13 cellular contexts compared by ENCODE assay signal in genomic region chr2:127365211-127365643, GRCh38. TPM values are rescaled to one million over a fixed set of nuclear protein-coding genes. Genes with fewer than 3 reads are reported as not detected.
DNase-seq lines count a peak whose midpoint lies in the region; ATAC-seq and TF ChIP-seq lines count a peak whose summit lies in the region.
"Had no signal": no experiment of that assay in that cellular context is flagged by ENCODE, and none has a peak within 500 bp of the region (broad histone marks: within the 10 kb centered on the region; RNA-seq: fewer than 3 reads in every experiment).

No MANE protein-coding gene starts in this region.

- peak; percentile 42; the same call in 1 of the 2 replicates for ATAC-seq in HCT116
- peak; percentile 58 for ATAC-seq in memory B cell (ENCODE audit: low read depth)
- ATAC-seq in HG03571 (IDR thresholded peaks at IDR 0.05; ENCODE audit: unreplicated experiment) = no peak
- ATAC-seq in activated CD4-positive, CD25-positive, alpha-beta regulatory T cell treated with anti-CD3 and anti-CD28 coated beads, Interleukin-2, amount 50 U/mL, for 24 hours = no peak

- H3K4me1 Mint-ChIP-seq in memory B cell = peaks cover 40% of the 10 kb centered on the region

- H3K9me3 Mint-ChIP-seq in memory B cell = no peaks in the 10 kb centered on the region

- no peak overlapping the region for H3K4me3 ChIP-seq in HCT116 (replicated peaks in 1 of 2; ENCODE audit: low read depth in 1 of 2, low read length in 2 of 2)
- H3K4me3 ChIP-seq: Peyer's patch, suprapubic skin had no signal

- H3K27ac ChIP-seq in HCT116 (ENCODE audit: low read depth, low read length) = no peak overlapping the region
- H3K27ac ChIP-seq: Peyer's patch, suprapubic skin had no signal

- peaks cover 8% of the 10 kb centered on the region for H3K36me3 Mint-ChIP-seq in memory B cell

- H3K79me2 ChIP-seq in HCT116 (ENCODE audit: insufficient read depth, low read length) = peaks cover 54% of the 10 kb centered on the region

- no TSS peak for BruUV-seq in HCT116 (replicated peaks; lab: Mats Ljungman, UMichigan)

- TF ChIP-seq CTCF in HCT116 (IDR thresholded peaks at IDR 0.05 in 2 of 3, conservative IDR thresholded peaks at IDR 0.05 in 1 of 3; ENCODE audit: borderline replicate concordance in 1 of 3, insufficient read depth in 1 of 3, low read depth in 2 of 3, low read length in 2 of 3) = no peak

- CTCF ChIA-PET in HCT116 (lab: Charles Lee) = no interaction called here

- no peaks in the 10 kb centered on the region for H3K27me3 ChIP-seq in HCT116 (ENCODE audit: insufficient read depth, low read length)
- H3K27me3 ChIP-seq: Peyer's patch, suprapubic skin had no signal

- no peak overlapping the region for H3K4me2 ChIP-seq in HCT116 (ENCODE audit: low read length)

- H3K9me3 ChIP-seq in HCT116 (ENCODE audit: control insufficient read depth in 1 of 2, insufficient read depth in 1 of 2, low read depth in 1 of 2, low read length in 2 of 2) = no peaks in the 10 kb centered on the region
- H3K9me3 ChIP-seq: Peyer's patch, suprapubic skin had no signal

- peak; percentile 37 for DNase-seq in CD1c-positive myeloid dendritic cell (ENCODE audit: extremely low spot score)
- DNase-seq in HCT116 (ENCODE audit: low read depth, low spot score) = no peak
- peak; percentile 13 for DNase-seq in astrocyte of the hippocampus (ENCODE audit: low read depth, low spot score)
- no peak for DNase-seq in memory B cell (ENCODE audit: low spot score in 2 of 2)
- DNase-seq in stimulated activated CD4-positive, alpha-beta T cell treated with anti-CD3 and anti-CD28 coated beads, Interleukin-12 subunit alpha, Interleukin-12 subunit beta, amount 100 ng/mL, for 4 hours = no peak
- no peak for DNase-seq in UCSD-AML1 (lab: John Stamatoyannopoulos, UW; ENCODE audit: unreplicated experiment)
- DNase-seq: dermis blood vessel endothelial cell, MM.1S, Peyer's patch had no signal

- RAD21 ChIA-PET in HCT116 (lab: Charles Lee; ENCODE audit: low non-redundant PET in 1 of 2, low total read pairs in 2 of 2, uncharacterized antibody in 2 of 2, unreplicated experiment in 2 of 2) = no interaction called here

- no peaks in the 10 kb centered on the region for H3K4me1 ChIP-seq in HCT116 (ENCODE audit: control insufficient read depth in 1 of 2, insufficient read depth in 2 of 2, low read length in 2 of 2)
- H3K4me1 ChIP-seq: Peyer's patch had no signal

- H3K9ac ChIP-seq in HCT116 (ENCODE audit: low read length) = no peak overlapping the region

- POLR2A ChIA-PET in HCT116 (lab: Charles Lee) = no interaction called here

- no peak for TF ChIP-seq RAD21 in HCT116 (IDR thresholded peaks at IDR 0.05; ENCODE audit: low read depth)

- TF ChIP-seq POLR2A in HCT116 (IDR thresholded peaks at IDR 0.05; ENCODE audit: borderline replicate concordance, extremely low read depth, insufficient read depth, insufficient read length) = no peak

- H4K20me1 ChIP-seq in HCT116 (ENCODE audit: insufficient read depth) = no peaks in the 10 kb centered on the region

- no peaks in the 10 kb centered on the region for H3K9me2 ChIP-seq in HCT116 (ENCODE audit: insufficient read depth)

- no peak overlapping the region for H3K4me3 Mint-ChIP-seq in memory B cell

- no peaks in the 10 kb centered on the region for H3K36me3 ChIP-seq in HCT116 (ENCODE audit: control insufficient read depth in 1 of 2, insufficient read depth in 2 of 2, low read length in 2 of 2)
- H3K36me3 ChIP-seq: Peyer's patch, suprapubic skin had no signal

- H3K27me3 Mint-ChIP-seq in memory B cell = no peaks in the 10 kb centered on the region

- H2AFZ ChIP-seq in HCT116 (ENCODE audit: low read depth, low read length, poor library complexity, severe bottlenecking) = no peak overlapping the region

- intact Hi-C loops in HCT116 (cut with micrococcal nuclease) = no loop called here

- H3K27ac Mint-ChIP-seq in memory B cell = peak overlapping the region; percentile 65

TF ChIP-seq in HCT116, 20 proteins besides CTCF, POLR2A, EP300 and RAD21:
- no peak for TF ChIP-seq EGR1 (IDR thresholded peaks at IDR 0.05; ENCODE audit: low read depth)
- TF ChIP-seq, protein P1, sequence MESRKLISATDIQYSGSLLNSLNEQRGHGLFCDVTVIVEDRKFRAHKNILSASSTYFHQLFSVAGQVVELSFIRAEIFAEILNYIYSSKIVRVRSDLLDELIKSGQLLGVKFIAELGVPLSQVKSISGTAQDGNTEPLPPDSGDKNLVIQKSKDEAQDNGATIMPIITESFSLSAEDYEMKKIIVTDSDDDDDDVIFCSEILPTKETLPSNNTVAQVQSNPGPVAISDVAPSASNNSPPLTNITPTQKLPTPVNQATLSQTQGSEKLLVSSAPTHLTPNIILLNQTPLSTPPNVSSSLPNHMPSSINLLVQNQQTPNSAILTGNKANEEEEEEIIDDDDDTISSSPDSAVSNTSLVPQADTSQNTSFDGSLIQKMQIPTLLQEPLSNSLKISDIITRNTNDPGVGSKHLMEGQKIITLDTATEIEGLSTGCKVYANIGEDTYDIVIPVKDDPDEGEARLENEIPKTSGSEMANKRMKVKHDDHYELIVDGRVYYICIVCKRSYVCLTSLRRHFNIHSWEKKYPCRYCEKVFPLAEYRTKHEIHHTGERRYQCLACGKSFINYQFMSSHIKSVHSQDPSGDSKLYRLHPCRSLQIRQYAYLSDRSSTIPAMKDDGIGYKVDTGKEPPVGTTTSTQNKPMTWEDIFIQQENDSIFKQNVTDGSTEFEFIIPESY (IDR thresholded peaks at IDR 0.05; ENCODE audit: extremely low read depth, insufficient replicate concordance, low read length) = no peak
- TF ChIP-seq POLR2AphosphoS5 (IDR thresholded peaks at IDR 0.05; ENCODE audit: low read depth, low read length) = no peak
- TF ChIP-seq, protein P2, sequence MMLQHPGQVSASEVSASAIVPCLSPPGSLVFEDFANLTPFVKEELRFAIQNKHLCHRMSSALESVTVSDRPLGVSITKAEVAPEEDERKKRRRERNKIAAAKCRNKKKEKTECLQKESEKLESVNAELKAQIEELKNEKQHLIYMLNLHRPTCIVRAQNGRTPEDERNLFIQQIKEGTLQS (IDR thresholded peaks at IDR 0.05) = no peak
- TF ChIP-seq FOSL1 (IDR thresholded peaks at IDR 0.05; ENCODE audit: low read depth) = no peak
- no peak for TF ChIP-seq EZH2phosphoT487 (IDR thresholded peaks at IDR 0.05; ENCODE audit: borderline replicate concordance)
- TF ChIP-seq JUND (IDR thresholded peaks at IDR 0.05) = no peak
- TF ChIP-seq SP1 (IDR thresholded peaks at IDR 0.05; ENCODE audit: low read depth) = no peak
- TF ChIP-seq TCF7L2 (IDR thresholded peaks at IDR 0.05; ENCODE audit: borderline replicate concordance, extremely low read depth, insufficient read depth, insufficient read length) = no peak
- no peak for TF ChIP-seq CEBPB (IDR thresholded peaks at IDR 0.05; ENCODE audit: low read depth)
- no peak for TF ChIP-seq YY1 (IDR thresholded peaks at IDR 0.05; ENCODE audit: extremely low read depth, insufficient replicate concordance, low read depth, low read length)
- TF ChIP-seq MAX (IDR thresholded peaks at IDR 0.05) = no peak
- no peak for TF ChIP-seq EZH2 (IDR thresholded peaks at IDR 0.05)
- TF ChIP-seq CBX3 (IDR thresholded peaks at IDR 0.05; ENCODE audit: low read depth) = no peak
- no peak for TF ChIP-seq REST (IDR thresholded peaks at IDR 0.05; ENCODE audit: low read depth)
- TF ChIP-seq ZFX (IDR thresholded peaks at IDR 0.05) = no peak

RNA-seq across cellular contexts. Expression of gene MAP3K2, which starts 22.5 kb away (rescaled TPM):
- total RNA-seq in HCT116 (2021; ENCODE audit: unreplicated experiment) = 44.5 TPM
- 8.2 and 9.3 TPM in 2 replicates for polyA plus RNA-seq in HCT116 (2012)

RNA-seq across cellular contexts. Expression of gene PROC, which starts 53.0 kb away (rescaled TPM):
- not detected for total RNA-seq in HCT116 (2021; ENCODE audit: unreplicated experiment)
- not detected in 2 replicates for polyA plus RNA-seq in HCT116 (2012)
- total RNA-seq: myocyte had no signal

Comparison
In these comparisons a context has a peak if more than half of its experiments do, and no peak if none do; other contexts are left out.
1. DNase-seq: peak in CD1c-positive myeloid dendritic cell (single experiment) and astrocyte of the hippocampus (single experiment); none in HCT116 (single experiment), memory B cell (0 of 2), stimulated activated CD4-positive, alpha-beta T cell treated with anti-CD3 and anti-CD28 coated beads, Interleukin-12 subunit alpha, Interleukin-12 subunit beta, amount 100 ng/mL, for 4 hours (single experiment) and UCSD-AML1 (single experiment).
2. ATAC-seq: peak in HCT116 (single experiment) and memory B cell (single experiment); none in HG03571 (single experiment) and activated CD4-positive, CD25-positive, alpha-beta regulatory T cell treated with anti-CD3 and anti-CD28 coated beads, Interleukin-2, amount 50 U/mL, for 24 hours (0 of 2).